In the genomic region with DNA sequence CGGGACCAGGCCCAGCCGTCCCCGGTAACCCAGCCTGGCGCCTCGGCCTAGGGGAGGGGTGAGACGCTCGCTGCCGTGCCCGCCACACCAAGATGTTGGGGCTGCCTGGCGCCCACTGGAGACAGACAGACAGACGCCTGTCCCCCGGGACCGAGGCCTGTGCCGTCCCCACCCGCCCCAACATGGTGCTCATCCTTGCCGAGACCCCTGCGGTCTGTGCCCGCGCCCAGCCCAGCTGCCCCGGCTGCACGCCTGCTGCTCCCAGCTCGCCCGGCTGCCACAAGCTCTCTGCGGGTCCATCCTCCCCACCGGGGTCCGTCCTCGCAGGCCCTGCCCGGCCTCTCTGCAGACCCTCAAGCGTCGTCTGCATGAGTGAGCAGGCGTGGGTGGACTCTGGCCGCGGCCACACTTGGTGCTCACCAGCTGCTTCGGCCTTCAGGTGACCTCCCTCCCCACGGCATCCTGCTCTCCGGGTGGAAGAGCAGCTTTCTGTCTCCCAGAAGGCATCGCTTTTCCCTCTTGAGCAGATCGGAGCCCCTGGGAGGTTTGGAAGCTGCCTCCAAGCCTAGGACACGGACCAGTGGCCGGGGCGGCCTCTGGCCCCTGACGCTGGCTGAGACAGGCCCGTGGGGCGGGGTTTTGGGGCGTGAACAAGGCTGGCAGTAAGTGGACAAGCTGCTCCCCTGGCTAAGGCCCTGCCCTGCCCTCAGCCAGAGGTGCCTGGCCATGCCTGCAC, we compare ENCODE assay signal across 28 cellular contexts. TPM values are rescaled to one million over a fixed set of nuclear protein-coding genes. Genes with fewer than 3 reads are reported as not detected.
DNase-seq lines count a peak whose midpoint lies in the region; ATAC-seq, FAIRE-seq and TF ChIP-seq lines count a peak whose summit lies in the region.
"Had no signal": no experiment of that assay in that cellular context is flagged by ENCODE, and none has a peak within 500 bp of the region (broad histone marks: within the 10 kb centered on the region; RNA-seq: fewer than 3 reads in every experiment).

No MANE protein-coding gene starts in this region.

- TF ChIP-seq CTCF in endothelial cell of umbilical vein (IDR thresholded peaks at IDR 0.05; ENCODE audit: extremely low read depth in 1 of 2, insufficient read depth in 1 of 2, low read depth in 1 of 2, low read length in 2 of 2) (no peak), mucosa of descending colon (IDR thresholded peaks at IDR 0.05) (no peak), upper lobe of right lung (IDR thresholded peaks at IDR 0.05) (no peak), WTC11 (IDR thresholded peaks at IDR 0.05) (no peak)

- no peaks in the 10 kb centered on the region for H4K20me1 ChIP-seq in endothelial cell of umbilical vein (replicated peaks; ENCODE audit: control insufficient read depth, extremely low read depth, insufficient read depth, low read length)

- no peak overlapping the region for H2AFZ ChIP-seq in endothelial cell of umbilical vein (ENCODE audit: low read depth, low read length)
- H2AFZ ChIP-seq: PC-9 had no signal

- H3K4me3 ChIP-seq in endothelial cell of umbilical vein (replicated peaks in 1 of 3; ENCODE audit: insufficient read depth in 1 of 3, low read depth in 1 of 3, low read length in 3 of 3) (no peak overlapping the region), mucosa of descending colon (no peak overlapping the region), upper lobe of right lung (no peak overlapping the region)
- H3K4me3 ChIP-seq: BLaER1, PC-9 had no signal

- H3K9ac ChIP-seq in endothelial cell of umbilical vein (replicated peaks; ENCODE audit: extremely low read depth, insufficient read depth, low read length) = no peak overlapping the region
- H3K9ac ChIP-seq: BLaER1, KMS-11, SK-N-SH had no signal

- no peak for DNase-seq in Right ventricle myocardium superior
- DNase-seq in left cardiac atrium = no peak
- no peak for DNase-seq in endothelial cell of umbilical vein (ENCODE audit: low read depth, low spot score)
- DNase-seq in mucosa of descending colon = peak in 2 of 3 donors; percentile 43 to 51
- no peak for DNase-seq in upper lobe of right lung
- no peak for DNase-seq in WTC11 (ENCODE audit: low spot score)
- no peak for DNase-seq in RCC 7860 (ENCODE audit: low spot score)
- DNase-seq in pons (ENCODE audit: low spot score) = no peak
- DNase-seq: 8988T; CD4-positive, CD25-positive, alpha-beta regulatory T cell; DMS153; DND-41; H9; HFFc6; IMR-90; NCI-H1048; NCI-H1417; NCI-H1694; NCI-H2029 treated with DMSO at 0.1 percent for 48 hours; NCI-H2227 treated with DMSO at 0.1 percent for 48 hours; NCI-H526 treated with DMSO at 0.1 percent for 48 hours; PC-9; SK-N-SH had no signal

- H3K27ac Mint-ChIP-seq in WTC11 = no peak overlapping the region
- H3K27ac Mint-ChIP-seq: CD4-positive, CD25-positive, alpha-beta regulatory T cell; H9; HFFc6 had no signal

- H3K4me2 ChIP-seq in endothelial cell of umbilical vein (ENCODE audit: insufficient read depth, low read length) = no peak overlapping the region
- H3K4me2 ChIP-seq: BLaER1, KMS-11, PC-9, SK-N-SH had no signal

- POLR2A ChIA-PET in endothelial cell of umbilical vein (lab: Charles Lee) (no interaction called here), WTC11 (lab: Charles Lee) (no interaction called here)

- CTCF ChIA-PET in endothelial cell of umbilical vein (lab: Charles Lee) (no interaction called here), WTC11 (lab: Charles Lee) (interaction anchor here (0.5 kb wide), 1 partner anchor 1218 kb away, joined by 5 read pairs; no protein-coding TSS in a partner anchor)

- TSS peak; percentile 19 for BruUV-seq in endothelial cell of umbilical vein (replicated peaks; lab: Mats Ljungman, UMichigan)

- no peaks in the 10 kb centered on the region for H3K9me3 Mint-ChIP-seq in WTC11
- H3K9me3 Mint-ChIP-seq: CD4-positive, CD25-positive, alpha-beta regulatory T cell; H9; HFFc6 had no signal

- TF ChIP-seq POLR2A in endothelial cell of umbilical vein (IDR thresholded peaks at IDR 0.05; ENCODE audit: low read depth, low read length) = no peak

- ATAC-seq in Right ventricle myocardium superior (ENCODE audit: poor library complexity) (peak; percentile 18), left cardiac atrium (no peak), mucosa of descending colon (peak; percentile 43), upper lobe of right lung (peak; percentile 4), WTC11 (no peak)

- H3K27me3 Mint-ChIP-seq in WTC11 (ENCODE audit: low read depth) = no peaks in the 10 kb centered on the region
- H3K27me3 Mint-ChIP-seq: CD4-positive, CD25-positive, alpha-beta regulatory T cell had no signal

- H3K27ac ChIP-seq in endothelial cell of umbilical vein (ENCODE audit: insufficient read depth, low read depth, low read length) = no peak overlapping the region
- no peak overlapping the region for H3K27ac ChIP-seq in upper lobe of right lung
- H3K27ac ChIP-seq: BLaER1, KMS-11, PC-9, RWPE1 had no signal

- H3K36me3 ChIP-seq in endothelial cell of umbilical vein (ENCODE audit: control insufficient read depth in 2 of 2, extremely low read depth in 1 of 2, insufficient read depth in 2 of 2, low read length in 2 of 2) = peaks cover 0 to 17% of the 10 kb centered on the region in 2 experiments
- no peaks in the 10 kb centered on the region for H3K36me3 ChIP-seq in mucosa of descending colon (ENCODE audit: low read depth)
- H3K36me3 ChIP-seq in upper lobe of right lung = peaks cover 11% of the 10 kb centered on the region

- H3K9me1 ChIP-seq in endothelial cell of umbilical vein (replicated peaks; ENCODE audit: control insufficient read depth, extremely low read depth, insufficient read depth, low read length) = no peaks in the 10 kb centered on the region

- no peaks in the 10 kb centered on the region for H3K36me3 Mint-ChIP-seq in WTC11
- H3K36me3 Mint-ChIP-seq: CD4-positive, CD25-positive, alpha-beta regulatory T cell had no signal

- no peaks in the 10 kb centered on the region for H3K4me1 Mint-ChIP-seq in WTC11
- H3K4me1 Mint-ChIP-seq: CD4-positive, CD25-positive, alpha-beta regulatory T cell; H9 had no signal

- H3K9me3 ChIP-seq in endothelial cell of umbilical vein (replicated peaks; ENCODE audit: control insufficient read depth, insufficient read depth, low read length) = no peaks in the 10 kb centered on the region
- H3K9me3 ChIP-seq in mucosa of descending colon = no peaks in the 10 kb centered on the region
- H3K9me3 ChIP-seq in upper lobe of right lung = no peaks in the 10 kb centered on the region
- H3K9me3 ChIP-seq: BLaER1, SK-N-SH had no signal

- FAIRE-seq in endothelial cell of umbilical vein (lab: Jason Lieb, UNC) (no peak), RCC 7860 (lab: Jason Lieb, UNC) (no peak)
- FAIRE-seq: GM12892, HTR-8/SVneo had no signal

- H3K27me3 ChIP-seq in endothelial cell of umbilical vein (ENCODE audit: control insufficient read depth in 2 of 2, insufficient read depth in 2 of 2, low read length in 2 of 2) = no peaks in the 10 kb centered on the region
- no peaks in the 10 kb centered on the region for H3K27me3 ChIP-seq in upper lobe of right lung

- no peaks in the 10 kb centered on the region for H3K4me1 ChIP-seq in endothelial cell of umbilical vein (ENCODE audit: control insufficient read depth, extremely low read depth, insufficient read depth, low read length)
- H3K4me1 ChIP-seq in mucosa of descending colon (ENCODE audit: low read depth) = no peaks in the 10 kb centered on the region
- H3K4me1 ChIP-seq in upper lobe of right lung = no peaks in the 10 kb centered on the region

- intact Hi-C loops in Right ventricle myocardium superior (cut with DNase I) = no loop called here
- intact Hi-C loops in left cardiac atrium (cut with DNase I) = no loop called here
- intact Hi-C loops in endothelial cell of umbilical vein (cut with micrococcal nuclease) = no loop called here
- intact Hi-C loops in mucosa of descending colon (cut with DNase I, micrococcal nuclease) = no loop called here
- intact Hi-C loops in upper lobe of right lung (cut with DNase I) = no loop called here

- H3K79me2 ChIP-seq in endothelial cell of umbilical vein (ENCODE audit: control insufficient read depth, insufficient read depth, low read length) = no peaks in the 10 kb centered on the region

- no peak overlapping the region for H3K4me3 Mint-ChIP-seq in WTC11
- H3K4me3 Mint-ChIP-seq: CD4-positive, CD25-positive, alpha-beta regulatory T cell; H9; HFFc6 had no signal

- dilution Hi-C loops in endothelial cell of umbilical vein (cut with MboI; ENCODE audit: extremely low pct_ligation_motif_present, low sequenced_read_pairs) = no loop called here

RNA-seq across cellular contexts. Expression of a gene that starts 6.7 kb away (rescaled TPM):
- not detected for total RNA-seq in Right ventricle myocardium superior
- total RNA-seq in left cardiac atrium = not detected
- total RNA-seq in endothelial cell of umbilical vein = not detected in 2 replicates
- polyA plus RNA-seq in endothelial cell of umbilical vein = not detected in 2 replicates
- polyA plus RNA-seq in endothelial cell of umbilical vein (2011; cell fraction: cytosol; rRNA removed) = not detected in 2 replicates
- not detected in 2 replicates for polyA plus RNA-seq in endothelial cell of umbilical vein (2011; cell fraction: nucleus; rRNA removed)
- 0.08 TPM in 2 replicates for polyA plus RNA-seq in endothelial cell of umbilical vein (2012)
- not detected in 2 replicates for polyA minus RNA-seq in endothelial cell of umbilical vein
- not detected for polyA minus RNA-seq in endothelial cell of umbilical vein (2011; cell fraction: cytosol; rRNA and poly(A)+ RNA removed)
- polyA minus RNA-seq in endothelial cell of umbilical vein (2011; cell fraction: nucleus; rRNA and poly(A)+ RNA removed) = not detected in 2 replicates
- total RNA-seq in mucosa of descending colon = under 1 TPM in 2 of 3 donors, not detected in 1; 0.17 to 0.41 TPM
- not detected for total RNA-seq in upper lobe of right lung
- 0.37 to 0.57 TPM (median 0.55 TPM) in 3 replicates for total RNA-seq in WTC11 (2021)
- total RNA-seq: HFFc6, IMR-90 had no signal
- polyA plus RNA-seq: CD4-positive, CD25-positive, alpha-beta regulatory T cell; IMR-90; SK-N-SH had no signal

RNA-seq across cellular contexts. Expression of a gene that starts 24.8 kb away (rescaled TPM):
- total RNA-seq in Right ventricle myocardium superior (23.9 TPM), left cardiac atrium (10 to 100 TPM; 22.9 to 33.7 TPM), endothelial cell of umbilical vein (59.8 and 62.7 TPM in 2 replicates), mucosa of descending colon (100 to 1,000 TPM; 119 to 177 (median 153) TPM), upper lobe of right lung (50.9 TPM), WTC11 (2021) (94.6 to 117 TPM (median 95.8 TPM) in 3 replicates)
- polyA plus RNA-seq in endothelial cell of umbilical vein = 60.7 and 72.8 TPM in 2 replicates
- polyA plus RNA-seq in endothelial cell of umbilical vein (2011; cell fraction: cytosol; rRNA removed) = 15.3 and 22.6 TPM in 2 replicates
- polyA plus RNA-seq in endothelial cell of umbilical vein (2011; cell fraction: nucleus; rRNA removed) = 221 and 251 TPM in 2 replicates
- polyA plus RNA-seq in endothelial cell of umbilical vein (2012) = 37.3 and 49.5 TPM in 2 replicates
- polyA minus RNA-seq in endothelial cell of umbilical vein = 32.8 and 38.7 TPM in 2 replicates
- 19.5 TPM for polyA minus RNA-seq in endothelial cell of umbilical vein (2011; cell fraction: cytosol; rRNA and poly(A)+ RNA removed)
- 22.4 and 51.8 TPM in 2 replicates for polyA minus RNA-seq in endothelial cell of umbilical vein (2011; cell fraction: nucleus; rRNA and poly(A)+ RNA removed)

RNA-seq across cellular contexts. Expression of a gene that starts 24.9 kb away (rescaled TPM):
- 37.3 TPM for total RNA-seq in Right ventricle myocardium superior
- total RNA-seq in left cardiac atrium = 10 to 100 TPM; 43.6 to 47.7 TPM
- 124 and 131 TPM in 2 replicates for total RNA-seq in endothelial cell of umbilical vein
- 673 and 777 TPM in 2 replicates for polyA plus RNA-seq in endothelial cell of umbilical vein
- 801 and 870 TPM in 2 replicates for polyA plus RNA-seq in endothelial cell of umbilical vein (2011; cell fraction: cytosol; rRNA removed)
- polyA plus RNA-seq in endothelial cell of umbilical vein (2011; cell fraction: nucleus; rRNA removed) = 195 and 232 TPM in 2 replicates
- polyA plus RNA-seq in endothelial cell of umbilical vein (2012) = 200 and 280 TPM in 2 replicates
- 49.3 and 58.7 TPM in 2 replicates for polyA minus RNA-seq in endothelial cell of umbilical vein
- polyA minus RNA-seq in endothelial cell of umbilical vein (2011; cell fraction: cytosol; rRNA and poly(A)+ RNA removed) = 47.5 TPM
- polyA minus RNA-seq in endothelial cell of umbilical vein (2011; cell fraction: nucleus; rRNA and poly(A)+ RNA removed) = 17.0 and 26.4 TPM in 2 replicates
- total RNA-seq in mucosa of descending colon = 100 to 1,000 TPM in 1 of 3 donors, 10 to 100 TPM in 2; 60.3 to 111 (median 93.1) TPM
- 55.9 TPM for total RNA-seq in upper lobe of right lung
- 245 to 250 TPM (median 248 TPM) in 3 replicates for total RNA-seq in WTC11 (2021)

RNA-seq across cellular contexts. Expression of a gene that starts 45.4 kb away (rescaled TPM):
- not detected for total RNA-seq in Right ventricle myocardium superior
- total RNA-seq in left cardiac atrium = not detected
- not detected in 2 replicates for total RNA-seq in endothelial cell of umbilical vein
- polyA plus RNA-seq in endothelial cell of umbilical vein = not detected in 2 replicates
- not detected in 2 replicates for polyA plus RNA-seq in endothelial cell of umbilical vein (2011; cell fraction: cytosol; rRNA removed)
- polyA plus RNA-seq in endothelial cell of umbilical vein (2011; cell fraction: nucleus; rRNA removed) = not detected in 2 replicates
- polyA plus RNA-seq in endothelial cell of umbilical vein (2012) = not detected in 2 replicates
- polyA minus RNA-seq in endothelial cell of umbilical vein = not detected in 2 replicates
- polyA minus RNA-seq in endothelial cell of umbilical vein (2011; cell fraction: cytosol; rRNA and poly(A)+ RNA removed) = not detected
- polyA minus RNA-seq in endothelial cell of umbilical vein (2011; cell fraction: nucleus; rRNA and poly(A)+ RNA removed) = not detected in 2 replicates
- total RNA-seq in mucosa of descending colon = not detected
- not detected for total RNA-seq in upper lobe of right lung
- 2.0 to 2.9 TPM (median 2.8 TPM) in 3 replicates for total RNA-seq in WTC11 (2021)
- total RNA-seq: HFFc6, IMR-90, PC-9 had no signal
- polyA plus RNA-seq: IMR-90, SK-N-SH had no signal

Comparison
In these comparisons a context has a peak if more than half of its experiments do, and no peak if none do; other contexts are left out.
1. ATAC-seq: peak in Right ventricle myocardium superior (single experiment), mucosa of descending colon (single experiment) and upper lobe of right lung (single experiment); none in left cardiac atrium (0 of 2) and WTC11 (single experiment).
2. DNase-seq: peak in mucosa of descending colon (2 of 3); none in Right ventricle myocardium superior (single experiment), left cardiac atrium (single experiment), endothelial cell of umbilical vein (single experiment), upper lobe of right lung (single experiment), WTC11 (single experiment), RCC 7860 (single experiment) and pons (single experiment).